In genomic region chr7:120156476-120156875, GRCh38 we compare ENCODE assay signal across 34 cellular contexts.
"Had no signal": no experiment of that assay in that cellular context is flagged by ENCODE, and none has a peak within 500 bp of the region (broad histone marks: within the 10 kb centered on the region; RNA-seq: fewer than 3 reads in every experiment).

No MANE protein-coding gene starts in this region.

- DNase-seq: activated CD4-positive, alpha-beta T cell treated with anti-CD3 and anti-CD28 coated beads, Interleukin-2, amount 10 ng/mL, durations not matched to agents 24 days and 14 days; activated CD4-positive, alpha-beta T cell treated with anti-CD3 and anti-CD28 coated beads, Interleukin-2, amount 50 U/mL, for 4 hours; activated CD8-positive, alpha-beta T cell treated with anti-CD3 and anti-CD28 coated beads for 36 hours; activated effector memory CD4-positive, alpha-beta T cell treated with anti-CD3 and anti-CD28 coated beads, Interleukin-2, amount 50 U/mL, for 16 hours; activated naive CD4-positive, alpha-beta T cell; activated naive CD4-positive, alpha-beta T cell treated with anti-CD3 and anti-CD28 coated beads, Interleukin-2, amount 50 U/mL, for 16 hours; activated naive CD8-positive, alpha-beta T cell treated with anti-CD3 and anti-CD28 coated beads for 36 hours; activated T-cell treated with anti-CD3 and anti-CD28 coated beads, Interleukin-2, amount 50 U/mL, for 1 hour; activated T-cell treated with anti-CD3 and anti-CD28 coated beads, Interleukin-2, amount 50 U/mL, for 72 hours; amygdala; Kasumi-1; KBM-7; MG63; NCI-H1048; NCI-H1105 treated with DMSO at 0.1 percent for 48 hours; NCI-H146; NCI-H187; NCI-H2029 treated with DMSO at 0.1 percent for 48 hours; NCI-H2107; NCI-H345; NCI-H748 treated with DMSO at 0.1 percent for 48 hours; NK-92 treated with Interleukin-12 subunit alpha and Interleukin-12 subunit beta, amount 100 ng/mL, for 24 hours; PC-3; Peyer's patch; RPMI8226; SHP77 treated with DMSO at 0.1 percent for 48 hours; SK-N-SH had no signal

- H3K9me2 ChIP-seq: SK-N-SH had no signal

- H3K27me3 Mint-ChIP-seq: activated CD4-positive, alpha-beta T cell treated with anti-CD3 and anti-CD28 coated beads, Interleukin-2, amount 10 ng/mL, durations not matched to agents 24 days and 14 days; activated CD8-positive, alpha-beta T cell treated with anti-CD3 and anti-CD28 coated beads for 36 hours; activated naive CD8-positive, alpha-beta T cell treated with anti-CD3 and anti-CD28 coated beads for 36 hours; activated T-helper 17 cell treated with anti-CD3 and anti-CD28 coated beads, Interleukin-2, amount 50 U/mL, for 72 hours; central memory CD8-positive, alpha-beta T cell had no signal

- H3K4me2 ChIP-seq: SK-N-SH had no signal

- H3K36me3 ChIP-seq: ascending aorta, cardiac muscle cell, MG63, Peyer's patch, SJSA1 had no signal

- H3K27ac ChIP-seq: ascending aorta, cardiac muscle cell, Peyer's patch, SJSA1 had no signal

- H3K9me3 Mint-ChIP-seq: activated naive CD8-positive, alpha-beta T cell treated with anti-CD3 and anti-CD28 coated beads for 36 hours; T-helper 1 cell treated with Interleukin-12 subunit alpha and Interleukin-12 subunit beta and Interleukin-4 antibody, amounts not matched to agents 30 μg/mL and 1 μg/mL, for 36 hours had no signal

- H3K9me3 ChIP-seq: MG63, Peyer's patch, SJSA1, SK-N-SH had no signal

- H3K27ac Mint-ChIP-seq: activated CD4-positive, alpha-beta T cell treated with anti-CD3 and anti-CD28 coated beads, Interleukin-2, amount 10 ng/mL, durations not matched to agents 24 days and 14 days; activated CD8-positive, alpha-beta T cell treated with anti-CD3 and anti-CD28 coated beads for 36 hours; activated naive CD8-positive, alpha-beta T cell treated with anti-CD3 and anti-CD28 coated beads for 36 hours; activated T-cell treated with anti-CD3 and anti-CD28 coated beads, Interleukin-2, amount 50 U/mL, for 72 hours; activated T-helper 17 cell treated with anti-CD3 and anti-CD28 coated beads, Interleukin-2, amount 50 U/mL, for 72 hours; T-helper 1 cell treated with Interleukin-12 subunit alpha and Interleukin-12 subunit beta and Interleukin-4 antibody, amounts not matched to agents 30 μg/mL and 1 μg/mL, for 36 hours; T-helper 2 cell treated with Interferon-gamma antibody and Interleukin-4, amounts not matched to agents 5 μg/mL and 100 μg/mL, for 36 hours had no signal

- ATAC-seq: activated CD8-positive, alpha-beta T cell treated with anti-CD3 and anti-CD28 coated beads for 36 hours; activated T-cell treated with anti-CD3 and anti-CD28 coated beads, Interleukin-2, amount 50 U/mL, for 72 hours; activated T-helper 17 cell treated with anti-CD3 and anti-CD28 coated beads, Interleukin-2, amount 50 U/mL, for 72 hours; PC-3 had no signal

- H3K4me3 Mint-ChIP-seq: activated CD4-positive, alpha-beta T cell treated with anti-CD3 and anti-CD28 coated beads, Interleukin-2, amount 10 ng/mL, durations not matched to agents 24 days and 14 days; activated CD8-positive, alpha-beta T cell treated with anti-CD3 and anti-CD28 coated beads for 36 hours; activated naive CD8-positive, alpha-beta T cell treated with anti-CD3 and anti-CD28 coated beads for 36 hours; activated T-cell treated with anti-CD3 and anti-CD28 coated beads, Interleukin-2, amount 50 U/mL, for 72 hours; activated T-helper 17 cell treated with anti-CD3 and anti-CD28 coated beads, Interleukin-2, amount 50 U/mL, for 72 hours; central memory CD8-positive, alpha-beta T cell; T-helper 1 cell treated with Interleukin-12 subunit alpha and Interleukin-12 subunit beta and Interleukin-4 antibody, amounts not matched to agents 30 μg/mL and 1 μg/mL, for 36 hours; T-helper 2 cell treated with Interferon-gamma antibody and Interleukin-4, amounts not matched to agents 5 μg/mL and 100 μg/mL, for 36 hours had no signal

- H3K36me3 Mint-ChIP-seq: activated naive CD8-positive, alpha-beta T cell treated with anti-CD3 and anti-CD28 coated beads for 36 hours had no signal

- H3K4me1 Mint-ChIP-seq: activated CD4-positive, alpha-beta T cell treated with anti-CD3 and anti-CD28 coated beads, Interleukin-2, amount 10 ng/mL, durations not matched to agents 24 days and 14 days; activated naive CD8-positive, alpha-beta T cell treated with anti-CD3 and anti-CD28 coated beads for 36 hours; activated T-helper 17 cell treated with anti-CD3 and anti-CD28 coated beads, Interleukin-2, amount 50 U/mL, for 72 hours; central memory CD8-positive, alpha-beta T cell had no signal

- H3K4me1 ChIP-seq: ascending aorta, Peyer's patch, SJSA1 had no signal

- H3K9ac ChIP-seq: SK-N-SH had no signal

- H3K4me3 ChIP-seq: ascending aorta, cardiac muscle cell, MG63, Peyer's patch, SJSA1 had no signal

- H3K27me3 ChIP-seq: ascending aorta, cardiac muscle cell, MG63, Peyer's patch, SJSA1 had no signal
